1 cellular context compared by ENCODE assay signal in the genomic region with DNA sequence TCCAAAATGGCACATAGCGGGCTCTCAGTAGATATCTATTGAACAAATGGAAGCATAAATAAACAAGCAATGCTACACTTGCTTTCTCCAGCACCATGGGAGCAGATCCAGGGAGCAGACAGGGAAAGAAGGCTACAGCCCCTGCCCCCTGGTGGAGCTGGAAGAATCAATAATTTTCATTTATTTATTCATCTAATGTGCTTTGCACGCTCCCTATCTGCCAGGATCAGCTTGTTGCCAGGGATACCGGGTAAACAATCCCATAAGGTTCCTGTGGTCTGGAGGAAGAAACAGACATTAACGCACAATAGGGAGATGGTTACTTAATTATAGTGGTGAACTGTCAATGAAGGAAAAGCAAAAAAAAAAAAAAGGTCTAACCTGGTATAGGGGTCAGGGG.
TF ChIP-seq lines count a peak whose summit lies in the region.

No MANE protein-coding gene starts in this region.

TF ChIP-seq in GM12878, 131 proteins besides CTCF, POLR2A, EP300 and RAD21 (continued from another document):
- TF ChIP-seq, protein P1, sequence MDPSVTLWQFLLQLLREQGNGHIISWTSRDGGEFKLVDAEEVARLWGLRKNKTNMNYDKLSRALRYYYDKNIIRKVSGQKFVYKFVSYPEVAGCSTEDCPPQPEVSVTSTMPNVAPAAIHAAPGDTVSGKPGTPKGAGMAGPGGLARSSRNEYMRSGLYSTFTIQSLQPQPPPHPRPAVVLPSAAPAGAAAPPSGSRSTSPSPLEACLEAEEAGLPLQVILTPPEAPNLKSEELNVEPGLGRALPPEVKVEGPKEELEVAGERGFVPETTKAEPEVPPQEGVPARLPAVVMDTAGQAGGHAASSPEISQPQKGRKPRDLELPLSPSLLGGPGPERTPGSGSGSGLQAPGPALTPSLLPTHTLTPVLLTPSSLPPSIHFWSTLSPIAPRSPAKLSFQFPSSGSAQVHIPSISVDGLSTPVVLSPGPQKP (IDR thresholded peaks at IDR 0.05; ENCODE audit: low read depth, low read length): no peak
- TF ChIP-seq, protein P2, sequence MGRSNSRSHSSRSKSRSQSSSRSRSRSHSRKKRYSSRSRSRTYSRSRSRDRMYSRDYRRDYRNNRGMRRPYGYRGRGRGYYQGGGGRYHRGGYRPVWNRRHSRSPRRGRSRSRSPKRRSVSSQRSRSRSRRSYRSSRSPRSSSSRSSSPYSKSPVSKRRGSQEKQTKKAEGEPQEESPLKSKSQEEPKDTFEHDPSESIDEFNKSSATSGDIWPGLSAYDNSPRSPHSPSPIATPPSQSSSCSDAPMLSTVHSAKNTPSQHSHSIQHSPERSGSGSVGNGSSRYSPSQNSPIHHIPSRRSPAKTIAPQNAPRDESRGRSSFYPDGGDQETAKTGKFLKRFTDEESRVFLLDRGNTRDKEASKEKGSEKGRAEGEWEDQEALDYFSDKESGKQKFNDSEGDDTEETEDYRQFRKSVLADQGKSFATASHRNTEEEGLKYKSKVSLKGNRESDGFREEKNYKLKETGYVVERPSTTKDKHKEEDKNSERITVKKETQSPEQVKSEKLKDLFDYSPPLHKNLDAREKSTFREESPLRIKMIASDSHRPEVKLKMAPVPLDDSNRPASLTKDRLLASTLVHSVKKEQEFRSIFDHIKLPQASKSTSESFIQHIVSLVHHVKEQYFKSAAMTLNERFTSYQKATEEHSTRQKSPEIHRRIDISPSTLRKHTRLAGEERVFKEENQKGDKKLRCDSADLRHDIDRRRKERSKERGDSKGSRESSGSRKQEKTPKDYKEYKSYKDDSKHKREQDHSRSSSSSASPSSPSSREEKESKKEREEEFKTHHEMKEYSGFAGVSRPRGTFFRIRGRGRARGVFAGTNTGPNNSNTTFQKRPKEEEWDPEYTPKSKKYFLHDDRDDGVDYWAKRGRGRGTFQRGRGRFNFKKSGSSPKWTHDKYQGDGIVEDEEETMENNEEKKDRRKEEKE (IDR thresholded peaks at IDR 0.05): no peak
- TF ChIP-seq, protein P3, sequence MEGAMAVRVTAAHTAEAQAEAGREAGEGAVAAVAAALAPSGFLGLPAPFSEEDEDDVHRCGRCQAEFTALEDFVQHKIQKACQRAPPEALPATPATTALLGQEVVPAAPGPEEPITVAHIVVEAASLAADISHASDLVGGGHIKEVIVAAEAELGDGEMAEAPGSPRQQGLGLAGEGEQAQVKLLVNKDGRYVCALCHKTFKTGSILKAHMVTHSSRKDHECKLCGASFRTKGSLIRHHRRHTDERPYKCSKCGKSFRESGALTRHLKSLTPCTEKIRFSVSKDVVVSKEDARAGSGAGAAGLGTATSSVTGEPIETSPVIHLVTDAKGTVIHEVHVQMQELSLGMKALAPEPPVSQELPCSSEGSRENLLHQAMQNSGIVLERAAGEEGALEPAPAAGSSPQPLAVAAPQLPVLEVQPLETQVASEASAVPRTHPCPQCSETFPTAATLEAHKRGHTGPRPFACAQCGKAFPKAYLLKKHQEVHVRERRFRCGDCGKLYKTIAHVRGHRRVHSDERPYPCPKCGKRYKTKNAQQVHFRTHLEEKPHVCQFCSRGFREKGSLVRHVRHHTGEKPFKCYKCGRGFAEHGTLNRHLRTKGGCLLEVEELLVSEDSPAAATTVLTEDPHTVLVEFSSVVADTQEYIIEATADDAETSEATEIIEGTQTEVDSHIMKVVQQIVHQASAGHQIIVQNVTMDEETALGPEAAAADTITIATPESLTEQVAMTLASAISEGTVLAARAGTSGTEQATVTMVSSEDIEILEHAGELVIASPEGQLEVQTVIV (IDR thresholded peaks at IDR 0.05; ENCODE audit: borderline replicate concordance, partially characterized antibody): no peak
- TF ChIP-seq MTA3 (IDR thresholded peaks at IDR 0.05; ENCODE audit: borderline replicate concordance, low read length) (no peak), TAF1 (IDR thresholded peaks at IDR 0.05; ENCODE audit: borderline replicate concordance, low read depth, low read length) (no peak), TCF12 (IDR thresholded peaks at IDR 0.05; ENCODE audit: low read depth, low read length) (no peak), PAX8 (IDR thresholded peaks at IDR 0.05) (no peak)
TF ChIP-seq in GM12878: peak in this region for 0.
